Comparison of ENCODE assay signal across 15 cellular contexts in genomic region chr1:238029126-238029525, GRCh38.
DNase-seq lines count a peak whose midpoint lies in the region; ATAC-seq lines count a peak whose summit lies in the region.
"Had no signal": no experiment of that assay in that cellular context is flagged by ENCODE, and none has a peak within 500 bp of the region (broad histone marks: within the 10 kb centered on the region; RNA-seq: fewer than 3 reads in every experiment).

No MANE protein-coding gene starts in this region.

- DNase-seq in NCI-H69 (lab: John Stamatoyannopoulos, UW) (peak; percentile 44), glomerular visceral epithelial cell (ENCODE audit: extremely low spot score) (peak; percentile 80), left kidney (ENCODE audit: low read depth, low spot score) (peak; percentile 2), renal cortical epithelial cell (ENCODE audit: low read depth) (peak; percentile 92), KG1 (lab: John Stamatoyannopoulos, UW) (no peak), T-helper 9 cell (no peak)
- DNase-seq in effector CD8-positive, alpha-beta T cell (lab: John Stamatoyannopoulos, UW) = no peak
- DNase-seq: CD8-positive, alpha-beta T cell; COR-L47; DND-41; GF-D8 had no signal

- no peak for ATAC-seq in GM19463 (IDR thresholded peaks at IDR 0.05; ENCODE audit: unreplicated experiment)
- ATAC-seq: A549; CD8-positive, alpha-beta T cell; HCT116; HepG2 had no signal

Comparison
In these comparisons a context has a peak if more than half of its experiments do, and no peak if none do; other contexts are left out.
1. DNase-seq: peak in NCI-H69 (single experiment), glomerular visceral epithelial cell (single experiment), left kidney (single experiment) and renal cortical epithelial cell (single experiment); none in KG1 (single experiment), T-helper 9 cell (single experiment) and effector CD8-positive, alpha-beta T cell (single experiment).